In genomic region chr13:23579072-23579885, GRCh38 we compare ENCODE assay signal across 8 cellular contexts. TPM values are rescaled to one million over a fixed set of nuclear protein-coding genes. Genes with fewer than 3 reads are reported as not detected.
DNase-seq lines count a peak whose midpoint lies in the region; ATAC-seq and TF ChIP-seq lines count a peak whose summit lies in the region.

No MANE protein-coding gene starts in this region.

- H3K9me3 ChIP-seq in DOHH2 (ENCODE audit: control insufficient read depth, insufficient read depth, low read length) = no peaks in the 10 kb centered on the region
- H3K9me3 ChIP-seq in SJCRH30 (replicated peaks) = no peaks in the 10 kb centered on the region

- peak overlapping the region; percentile 55 for H3K4me3 ChIP-seq in DOHH2 (ENCODE audit: low read length)
- peak overlapping the region; percentile 74 for H3K4me3 ChIP-seq in Jurkat, Clone E6-1 (ENCODE audit: low read length)
- peak overlapping the region; percentile 90 for H3K4me3 ChIP-seq in SJCRH30

- no peaks in the 10 kb centered on the region for H4K20me1 ChIP-seq in DOHH2 (ENCODE audit: control insufficient read depth, insufficient read depth, low read depth, low read length)

- peak overlapping the region; percentile 53 for H3K4me2 ChIP-seq in DOHH2 (ENCODE audit: low read length)

- H3K27me3 ChIP-seq in DOHH2 (ENCODE audit: control insufficient read depth, low read length) (peaks cover 7% of the 10 kb centered on the region; the same call in 1 of the 2 replicates), SJCRH30 (no peaks in the 10 kb centered on the region)

- peak; percentile 87 for ATAC-seq in GM21619 (IDR thresholded peaks at IDR 0.05; ENCODE audit: unreplicated experiment)

- no peak for TF ChIP-seq CTCF in DOHH2 (IDR thresholded peaks at IDR 0.05; ENCODE audit: low read depth, low read length, poor library complexity, severe bottlenecking)

- H3K79me2 ChIP-seq in DOHH2 (ENCODE audit: control insufficient read depth, low read length) = no peaks in the 10 kb centered on the region

- no peaks in the 10 kb centered on the region for H3K36me3 ChIP-seq in DOHH2 (ENCODE audit: control insufficient read depth, low read length)
- no peaks in the 10 kb centered on the region for H3K36me3 ChIP-seq in SJCRH30

- DNase-seq in Jurkat, Clone E6-1 (ENCODE audit: low read depth, low spot score) = peak; percentile 62
- DNase-seq in SJCRH30 = peak; percentile 90 to 93
- peak; percentile 92 for DNase-seq in activated naive CD4-positive, alpha-beta T cell treated with Interleukin-2 at 50 U/mL for 16 hours
- peak; percentile 91 for DNase-seq in germinal center (ENCODE audit: low spot score)
- peak; percentile 87 for DNase-seq in occipital lobe (lab: John Stamatoyannopoulos, UW)
- DNase-seq in superior temporal gyrus (ENCODE audit: extremely low spot score) = peak; percentile 64

- H3K4me1 ChIP-seq in DOHH2 (ENCODE audit: control insufficient read depth, low read length) (no peaks in the 10 kb centered on the region), SJCRH30 (peaks cover 7% of the 10 kb centered on the region)

- H3K9me2 ChIP-seq in DOHH2 (replicated peaks; ENCODE audit: control insufficient read depth, low read length) = no peaks in the 10 kb centered on the region

- no peaks in the 10 kb centered on the region for H3F3A ChIP-seq in DOHH2 (ENCODE audit: control insufficient read depth, insufficient read depth)

- H3K27ac ChIP-seq in DOHH2 (ENCODE audit: low read depth, low read length) (no peak overlapping the region), SJCRH30 (no peak overlapping the region)

RNA-seq across cellular contexts. Expression of gene TNFRSF19, which starts 9.1 kb away (rescaled TPM):
- not detected for polyA plus RNA-seq in Jurkat, Clone E6-1 (2012; ENCODE audit: insufficient read depth, insufficient read length)
- total RNA-seq in SJCRH30 (2014; rRNA removed; shearing (Covaris generic)) = 3.8 and 4.1 TPM in 2 replicates
- total RNA-seq in occipital lobe = 18.6 TPM
